Comparison of ENCODE assay signal across 19 cellular contexts in genomic region chr1:28287315-28287714, GRCh38. TPM values are rescaled to one million over a fixed set of nuclear protein-coding genes. Genes with fewer than 3 reads are reported as not detected.
DNase-seq lines count a peak whose midpoint lies in the region; ATAC-seq and TF ChIP-seq lines count a peak whose summit lies in the region.
"Had no signal": no experiment of that assay in that cellular context is flagged by ENCODE, and none has a peak within 500 bp of the region (broad histone marks: within the 10 kb centered on the region; RNA-seq: fewer than 3 reads in every experiment).

No MANE protein-coding gene starts in this region.

- H3K36me3 ChIP-seq in RWPE2 (ENCODE audit: low read depth) = no peaks in the 10 kb centered on the region; the same call in none of the 2 replicates
- no peaks in the 10 kb centered on the region for H3K36me3 ChIP-seq in testis (ENCODE audit: low read depth, missing control alignments)
- H3K36me3 ChIP-seq: BE2C had no signal

- no peak overlapping the region for H3K4me3 Mint-ChIP-seq in H9
- H3K4me3 Mint-ChIP-seq: nephron; T-helper 2 cell treated with Interferon-gamma antibody and Interleukin-4, amounts not matched to agents 5 μg/mL and 100 μg/mL, for 36 hours had no signal

- intact Hi-C loops in testis (cut with DNase I; ENCODE audit: low total_unique reads) = no loop called here

- H3K4me2 ChIP-seq in H9 (ENCODE audit: insufficient read depth, insufficient read length, low read length) = no peak overlapping the region
- H3K4me2 ChIP-seq: hepatocyte had no signal

- no peak overlapping the region for H2AK5ac ChIP-seq in H9 (ENCODE audit: insufficient read length, low read length)

- no peaks in the 10 kb centered on the region for H3K79me2 ChIP-seq in H9 (ENCODE audit: insufficient read depth, low read length)
- H3K79me2 ChIP-seq: hepatocyte had no signal

- H3K4me3 ChIP-seq in RWPE2 (ENCODE audit: severe bottlenecking) = no peak overlapping the region
- H3K4me3 ChIP-seq in testis = no peak overlapping the region
- H3K4me3 ChIP-seq: hepatocyte had no signal

- no peaks in the 10 kb centered on the region for H3K23me2 ChIP-seq in H9 (ENCODE audit: insufficient read length, low read depth, low read length, poor library complexity, severe bottlenecking)

- H3K27ac ChIP-seq in H9 (ENCODE audit: insufficient read length, low read depth, low read length) = no peak overlapping the region
- H3K27ac ChIP-seq in RWPE2 (ENCODE audit: poor library complexity, severe bottlenecking) = no peak overlapping the region
- H3K27ac ChIP-seq in testis = no peak overlapping the region
- H3K27ac ChIP-seq: hepatocyte had no signal

- H3K27me3 Mint-ChIP-seq in H9 (ENCODE audit: low read depth) = no peaks in the 10 kb centered on the region
- H3K27me3 Mint-ChIP-seq: progenitor cell of endocrine pancreas had no signal

- H4K91ac ChIP-seq in H9 (ENCODE audit: insufficient read length, low read depth, low read length) = no peak overlapping the region

- H3K9ac ChIP-seq in H9 (ENCODE audit: extremely low read depth, insufficient read length, low read length) = no peak overlapping the region

- H3K27me3 ChIP-seq in H9 (ENCODE audit: insufficient read depth, low read length) (no peaks in the 10 kb centered on the region), RWPE2 (ENCODE audit: insufficient read depth, poor library complexity, severe bottlenecking) (no peaks in the 10 kb centered on the region), testis (no peaks in the 10 kb centered on the region)
- H3K27me3 ChIP-seq: BE2C, hepatocyte had no signal

- H4K20me1 ChIP-seq in H9 (ENCODE audit: control insufficient read depth, insufficient read depth, insufficient read length) = no peaks in the 10 kb centered on the region

- no peak overlapping the region for H2BK5ac ChIP-seq in H9 (ENCODE audit: insufficient read length, low read length)

- TF ChIP-seq CTCF in H9 (conservative IDR thresholded peaks at IDR 0.05) (no peak), RWPE2 (IDR thresholded peaks at IDR 0.05; ENCODE audit: poor library complexity, severe bottlenecking) (no peak), testis (IDR thresholded peaks at IDR 0.05) (no peak)

- H2BK120ac ChIP-seq in H9 (ENCODE audit: low read depth, low read length, poor library complexity, severe bottlenecking) = no peak overlapping the region

- no peak overlapping the region for H2AFZ ChIP-seq in H9 (ENCODE audit: low read length)
- H2AFZ ChIP-seq: hepatocyte had no signal

- no peak overlapping the region for H3K18ac ChIP-seq in H9 (ENCODE audit: insufficient read length, low read depth, low read length)

- ATAC-seq in RWPE2 (ENCODE audit: low read depth) = peak; percentile 21; the same call in 1 of the 3 replicates
- peak; percentile 58 for ATAC-seq in esophagus mucosa
- ATAC-seq in HG03460 (IDR thresholded peaks at IDR 0.05; ENCODE audit: unreplicated experiment) = no peak
- ATAC-seq: Right ventricle myocardium inferior had no signal

- H3K14ac ChIP-seq in H9 (ENCODE audit: insufficient read depth, low read length) = no peak overlapping the region

- peaks cover 0 to 7% (median 0%) of the 10 kb centered on the region in 3 experiments; a peak in 3 of 7 replicates for H3K36me3 Mint-ChIP-seq in H9 (ENCODE audit: insufficient read depth in 1 of 3, low read depth in 3 of 3)

- H3K27ac Mint-ChIP-seq in H9 = no peak overlapping the region
- H3K27ac Mint-ChIP-seq: activated T-helper 2 cell treated with anti-CD3 and anti-CD28 coated beads, Interferon-gamma antibody, Interleukin-2, Interleukin-4, amounts not matched to agents 10 μg/mL and 5 μg/mL and 100 μg/mL, durations not matched to agents 14 hours and 24 hours and 36 hours; progenitor cell of endocrine pancreas; T-helper 2 cell treated with Interferon-gamma antibody and Interleukin-4, amounts not matched to agents 5 μg/mL and 100 μg/mL, for 36 hours had no signal

- H3K9me3 Mint-ChIP-seq in H9 = no peaks in the 10 kb centered on the region
- H3K9me3 Mint-ChIP-seq: activated T-helper 2 cell treated with anti-CD3 and anti-CD28 coated beads, Interferon-gamma antibody, Interleukin-2, Interleukin-4, amounts not matched to agents 10 μg/mL and 5 μg/mL and 100 μg/mL, durations not matched to agents 14 hours and 24 hours and 36 hours; nephron; T-helper 2 cell treated with Interferon-gamma antibody and Interleukin-4, amounts not matched to agents 5 μg/mL and 100 μg/mL, for 36 hours had no signal

- H4K5ac ChIP-seq in H9 (ENCODE audit: insufficient read length, low read depth, low read length) = no peak overlapping the region

- no peak overlapping the region for H2BK12ac ChIP-seq in H9 (ENCODE audit: insufficient read length, low read depth, low read length)

- peak; percentile 19 for DNase-seq in DMS53 treated with DMSO at 0.1 percent for 48 hours (lab: John Stamatoyannopoulos, UW; ENCODE audit: unreplicated experiment)
- DNase-seq in H9 = no peak
- DNase-seq in RWPE2 (ENCODE audit: low spot score) = no peak
- DNase-seq in AG08396 (ENCODE audit: low spot score) = no peak
- DNase-seq in testis = no peak
- DNase-seq: activated CD4-positive, CD25-positive, alpha-beta regulatory T cell treated with anti-CD3 and anti-CD28 coated beads, Interleukin-2, amount 50 U/mL, for 72 hours; BE2C; Calu3; NCI-H1436 treated with DMSO at 0.1 percent for 48 hours; NCI-H226; stimulated activated CD4-positive, alpha-beta T cell treated with anti-CD3 and anti-CD28 coated beads, Interleukin-4, amount 100 ng/mL, for 4 hours had no signal

- no peak overlapping the region for H3T11ph ChIP-seq in H9 (ENCODE audit: low read length)

- peak overlapping the region; percentile 83 for H4K8ac ChIP-seq in H9 (replicated peaks; ENCODE audit: insufficient read length, low read depth, low read length)

- no peaks in the 10 kb centered on the region for H3K4me1 ChIP-seq in H9 (ENCODE audit: insufficient read depth, low read length)
- no peaks in the 10 kb centered on the region for H3K4me1 ChIP-seq in RWPE2 (ENCODE audit: insufficient read depth, poor library complexity, severe bottlenecking)
- no peaks in the 10 kb centered on the region for H3K4me1 ChIP-seq in testis
- H3K4me1 ChIP-seq: BE2C had no signal

- no peak overlapping the region for H2BK20ac ChIP-seq in H9 (ENCODE audit: low read depth, low read length, poor library complexity, severe bottlenecking)

- no peak overlapping the region for H3K56ac ChIP-seq in H9 (ENCODE audit: insufficient read length, low read depth, low read length)

- no peak overlapping the region for H3K4ac ChIP-seq in H9 (ENCODE audit: low read depth, low read length)

- H3K9me3 ChIP-seq in H9 (ENCODE audit: control insufficient read depth, low read depth, low read length) (no peaks in the 10 kb centered on the region), RWPE2 (ENCODE audit: severe bottlenecking) (no peaks in the 10 kb centered on the region), testis (no peaks in the 10 kb centered on the region)
- H3K9me3 ChIP-seq: BE2C had no signal

- no peak overlapping the region for H3K23ac ChIP-seq in H9 (ENCODE audit: insufficient read length, low read depth, low read length)

- H2BK15ac ChIP-seq in H9 (ENCODE audit: low read depth, low read length) = no peak overlapping the region

- H3K79me1 ChIP-seq in H9 (ENCODE audit: insufficient read depth, low read depth, low read length, poor library complexity, severe bottlenecking) = no peaks in the 10 kb centered on the region

- H3K4me1 Mint-ChIP-seq in H9 = peaks cover 29 to 31% of the 10 kb centered on the region in 2 experiments
- H3K4me1 Mint-ChIP-seq: nephron had no signal

- TF ChIP-seq POLR2A in testis (IDR thresholded peaks at IDR 0.05) = no peak

RNA-seq across cellular contexts. Expression of gene SESN2, which starts 28.0 kb away (rescaled TPM):
- total RNA-seq in H9 (2021) (24.6 and 24.7 TPM in 2 replicates), esophagus mucosa (26.2 TPM), testis (10 to 100 TPM; 36.7 to 43.7 TPM)
- polyA plus RNA-seq in testis (ENCODE audit: insufficient read depth, low read depth, low replicate concordance) = 16.9 TPM

RNA-seq across cellular contexts. Expression of gene MED18, which starts 41.5 kb away (rescaled TPM):
- total RNA-seq in H9 (2021) (13.0 and 13.3 TPM in 2 replicates), esophagus mucosa (15.5 TPM), testis (10 to 100 TPM; 17.0 to 19.9 TPM)
- polyA plus RNA-seq in testis (ENCODE audit: insufficient read depth, low read depth, low replicate concordance) = 18.0 TPM

RNA-seq across cellular contexts. Expression of gene ATP5IF1, which starts 51.4 kb away (rescaled TPM):
- total RNA-seq in H9 (2021) = 257 and 275 TPM in 2 replicates
- total RNA-seq in esophagus mucosa = 119 TPM
- 100 to 1,000 TPM; 259 to 345 TPM for total RNA-seq in testis
- polyA plus RNA-seq in testis (ENCODE audit: insufficient read depth, low read depth, low replicate concordance) = 702 TPM

RNA-seq across cellular contexts. Expression of gene DNAJC8, which starts 54.5 kb away (rescaled TPM):
- total RNA-seq in H9 (2021) (126 and 132 TPM in 2 replicates), esophagus mucosa (45.8 TPM), testis (10 to 100 TPM; 44.7 to 48.0 TPM)
- 86.5 TPM for polyA plus RNA-seq in testis (ENCODE audit: insufficient read depth, low read depth, low replicate concordance)
